Comparison of ENCODE assay signal across 8 cellular contexts in the genomic region with DNA sequence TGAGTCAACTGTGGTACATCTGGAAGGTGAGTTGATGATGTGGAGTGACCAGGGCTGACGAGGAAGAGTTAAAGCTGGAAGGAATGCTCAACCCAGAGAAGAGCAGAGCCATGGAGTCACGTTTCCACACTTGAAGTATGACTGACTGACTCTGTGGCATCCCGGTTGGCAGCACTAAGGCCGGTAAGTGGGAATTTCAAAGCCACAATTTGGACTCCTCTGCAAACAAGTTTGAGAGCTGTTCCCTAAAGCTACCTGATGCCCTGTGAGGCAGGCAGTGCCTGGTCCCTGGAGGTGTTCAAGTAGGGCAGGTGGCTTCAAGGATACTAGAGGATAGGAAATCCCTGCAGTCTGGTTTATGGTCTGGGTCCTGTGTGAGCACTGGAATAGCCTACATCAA.
DNase-seq lines count a peak whose midpoint lies in the region; ATAC-seq, FAIRE-seq and TF ChIP-seq lines count a peak whose summit lies in the region.

No MANE protein-coding gene starts in this region.

- no peak for FAIRE-seq in HTR-8/SVneo (lab: Jason Lieb, UNC)

- DNase-seq in H9 (no peak), Peyer's patch (no peak), fibroblast of lung (ENCODE audit: low read depth in 2 of 2) (peak in 1 of 2 donors; percentile 50), retina (no peak), HTR-8/SVneo (ENCODE audit: insufficient read length, low spot score) (no peak)

- no peak overlapping the region for H4K5ac ChIP-seq in H9 (ENCODE audit: insufficient read length, low read depth, low read length)

- H3K4me3 Mint-ChIP-seq in H9 = peak overlapping the region; percentile 77 to 80

- no peak for TF ChIP-seq POLR2A in Peyer's patch (IDR thresholded peaks at IDR 0.05)

- no peak overlapping the region for H2BK5ac ChIP-seq in H9 (ENCODE audit: insufficient read length, low read length)

- H3K79me2 ChIP-seq in H9 (ENCODE audit: insufficient read depth, low read length) (no peaks in the 10 kb centered on the region), fibroblast of lung (ENCODE audit: control insufficient read depth, insufficient read depth, low read length) (no peaks in the 10 kb centered on the region), parathyroid adenoma (no peaks in the 10 kb centered on the region)

- peaks cover 28 to 35% of the 10 kb centered on the region in 2 experiments for H3K4me1 Mint-ChIP-seq in H9

- no peak overlapping the region for H3K56ac ChIP-seq in H9 (ENCODE audit: insufficient read length, low read depth, low read length)

- peaks cover 2 to 19% (median 13%) of the 10 kb centered on the region in 3 experiments; a peak in 6 of 7 replicates for H3K36me3 Mint-ChIP-seq in H9 (ENCODE audit: insufficient read depth in 1 of 3, low read depth in 3 of 3)

- H3K27ac ChIP-seq in H9 (ENCODE audit: insufficient read length, low read depth, low read length) (no peak overlapping the region), Peyer's patch (peak overlapping the region; percentile 70 to 93 (median 81)), fibroblast of lung (ENCODE audit: insufficient read depth, low read length) (peak overlapping the region; percentile 84), parathyroid adenoma (peak overlapping the region; percentile 90)

- no peak overlapping the region for H3T11ph ChIP-seq in H9 (ENCODE audit: low read length)

- no peak overlapping the region for H2BK120ac ChIP-seq in H9 (ENCODE audit: low read depth, low read length, poor library complexity, severe bottlenecking)

- peaks cover 19% of the 10 kb centered on the region for H3K27me3 Mint-ChIP-seq in H9 (ENCODE audit: low read depth)

- H2BK12ac ChIP-seq in H9 (ENCODE audit: insufficient read length, low read depth, low read length) = no peak overlapping the region

- peaks cover 5% of the 10 kb centered on the region for H3K23me2 ChIP-seq in H9 (ENCODE audit: insufficient read length, low read depth, low read length, poor library complexity, severe bottlenecking)

- H4K91ac ChIP-seq in H9 (ENCODE audit: insufficient read length, low read depth, low read length) = no peak overlapping the region

- H3K18ac ChIP-seq in H9 (ENCODE audit: insufficient read length, low read depth, low read length) = peak overlapping the region; percentile 18

- H2AK5ac ChIP-seq in H9 (ENCODE audit: insufficient read length, low read length) = no peak overlapping the region

- H3K27me3 ChIP-seq in H9 (ENCODE audit: insufficient read depth, low read length) = no peaks in the 10 kb centered on the region; the same call in 1 of the 2 replicates
- no peaks in the 10 kb centered on the region for H3K27me3 ChIP-seq in Peyer's patch
- H3K27me3 ChIP-seq in fibroblast of lung (ENCODE audit: control insufficient read depth, insufficient read depth, low read length) = no peaks in the 10 kb centered on the region
- H3K27me3 ChIP-seq in parathyroid adenoma (ENCODE audit: control insufficient read depth, insufficient read depth, low read length) = no peaks in the 10 kb centered on the region

- H4K20me1 ChIP-seq in H9 (ENCODE audit: control insufficient read depth, insufficient read depth, insufficient read length) (no peaks in the 10 kb centered on the region), fibroblast of lung (ENCODE audit: control insufficient read depth, extremely low read depth, insufficient read depth, low read length) (no peaks in the 10 kb centered on the region)

- H3K14ac ChIP-seq in H9 (ENCODE audit: insufficient read depth, low read length) = no peak overlapping the region

- H3K79me1 ChIP-seq in H9 (ENCODE audit: insufficient read depth, low read depth, low read length, poor library complexity, severe bottlenecking) = no peaks in the 10 kb centered on the region

- ATAC-seq in GM18502 (IDR thresholded peaks at IDR 0.05; ENCODE audit: poor library complexity, unreplicated experiment) (no peak), HG02884 (IDR thresholded peaks at IDR 0.05; ENCODE audit: unreplicated experiment) (no peak)

- peak overlapping the region; percentile 39 for H3K4me2 ChIP-seq in H9 (ENCODE audit: insufficient read depth, insufficient read length, low read length)
- H3K4me2 ChIP-seq in fibroblast of lung (ENCODE audit: extremely low read depth, insufficient read depth, low read length) = peak overlapping the region; percentile 66
- peak overlapping the region; percentile 76 for H3K4me2 ChIP-seq in parathyroid adenoma (ENCODE audit: low read length)

- no peak overlapping the region for H3K4ac ChIP-seq in H9 (ENCODE audit: low read depth, low read length)

- H3K9ac ChIP-seq in H9 (ENCODE audit: extremely low read depth, insufficient read length, low read length) (peak overlapping the region; percentile 77), fibroblast of lung (ENCODE audit: insufficient read depth, low read length) (no peak overlapping the region), parathyroid adenoma (no peak overlapping the region)

- H3K9me3 ChIP-seq in H9 (ENCODE audit: control insufficient read depth, low read depth, low read length) (no peaks in the 10 kb centered on the region), Peyer's patch (no peaks in the 10 kb centered on the region), fibroblast of lung (ENCODE audit: control insufficient read depth, insufficient read depth, low read depth, low read length) (no peaks in the 10 kb centered on the region), parathyroid adenoma (ENCODE audit: control insufficient read depth, low read length) (no peaks in the 10 kb centered on the region)

- H3K27ac Mint-ChIP-seq in H9 = peak overlapping the region in 2 of 3 experiments; percentile 40 to 96; a peak in 3 of 7 replicates

- TF ChIP-seq CTCF in H9 (conservative IDR thresholded peaks at IDR 0.05) (no peak), Peyer's patch (IDR thresholded peaks at IDR 0.05) (no peak), fibroblast of lung (conservative IDR thresholded peaks at IDR 0.05 in 1 of 2, IDR thresholded peaks at IDR 0.05 in 1 of 2; ENCODE audit: low read depth in 1 of 2, low read length in 2 of 2) (no peak), parathyroid adenoma (IDR thresholded peaks at IDR 0.05) (no peak)

- H3K4me1 ChIP-seq in H9 (ENCODE audit: insufficient read depth, low read length) = peaks cover 8% of the 10 kb centered on the region; the same call in 1 of the 2 replicates
- peaks cover 0 to 20% (median 0%) of the 10 kb centered on the region in 4 donors for H3K4me1 ChIP-seq in Peyer's patch
- H3K4me1 ChIP-seq in fibroblast of lung (ENCODE audit: control insufficient read depth, extremely low read depth, insufficient read depth, low read length) = peaks cover 18% of the 10 kb centered on the region
- H3K4me1 ChIP-seq in parathyroid adenoma = peaks cover 13% of the 10 kb centered on the region

- H3K23ac ChIP-seq in H9 (ENCODE audit: insufficient read length, low read depth, low read length) = no peak overlapping the region

- H3K36me3 ChIP-seq in Peyer's patch (no peaks in the 10 kb centered on the region), fibroblast of lung (ENCODE audit: control insufficient read depth, insufficient read depth, low read length) (peaks cover 2% of the 10 kb centered on the region), parathyroid adenoma (ENCODE audit: control insufficient read depth, insufficient read depth, low read length) (no peaks in the 10 kb centered on the region)

- H2AFZ ChIP-seq in H9 (ENCODE audit: low read length) (peak overlapping the region; percentile 40), fibroblast of lung (ENCODE audit: low read length) (peak overlapping the region; percentile 44), parathyroid adenoma (peak overlapping the region; percentile 85)

- no peaks in the 10 kb centered on the region for H3K9me3 Mint-ChIP-seq in H9

- no CpG with 5 or more reads among the region's 4 CpGs for WGBS in H9 (ENCODE audit: extremely low coverage, insufficient read length, low lambda C conversion rate)

- peak overlapping the region; percentile 41 to 67 (median 49) for H3K4me3 ChIP-seq in Peyer's patch
- H3K4me3 ChIP-seq in fibroblast of lung (replicated peaks in 1 of 4; ENCODE audit: control extremely low read depth in 1 of 4, insufficient read depth in 1 of 4, low read depth in 3 of 4, low read length in 4 of 4) = peak overlapping the region; percentile 22 to 53 (median 40)
- peak overlapping the region; percentile 66 for H3K4me3 ChIP-seq in parathyroid adenoma (ENCODE audit: low read depth, low read length)

- H4K8ac ChIP-seq in H9 (replicated peaks; ENCODE audit: insufficient read length, low read depth, low read length) = no peak overlapping the region

- no peak overlapping the region for H2BK15ac ChIP-seq in H9 (ENCODE audit: low read depth, low read length)

- H2BK20ac ChIP-seq in H9 (ENCODE audit: low read depth, low read length, poor library complexity, severe bottlenecking) = no peak overlapping the region
